1 cellular context compared by ENCODE assay signal in the genomic region with DNA sequence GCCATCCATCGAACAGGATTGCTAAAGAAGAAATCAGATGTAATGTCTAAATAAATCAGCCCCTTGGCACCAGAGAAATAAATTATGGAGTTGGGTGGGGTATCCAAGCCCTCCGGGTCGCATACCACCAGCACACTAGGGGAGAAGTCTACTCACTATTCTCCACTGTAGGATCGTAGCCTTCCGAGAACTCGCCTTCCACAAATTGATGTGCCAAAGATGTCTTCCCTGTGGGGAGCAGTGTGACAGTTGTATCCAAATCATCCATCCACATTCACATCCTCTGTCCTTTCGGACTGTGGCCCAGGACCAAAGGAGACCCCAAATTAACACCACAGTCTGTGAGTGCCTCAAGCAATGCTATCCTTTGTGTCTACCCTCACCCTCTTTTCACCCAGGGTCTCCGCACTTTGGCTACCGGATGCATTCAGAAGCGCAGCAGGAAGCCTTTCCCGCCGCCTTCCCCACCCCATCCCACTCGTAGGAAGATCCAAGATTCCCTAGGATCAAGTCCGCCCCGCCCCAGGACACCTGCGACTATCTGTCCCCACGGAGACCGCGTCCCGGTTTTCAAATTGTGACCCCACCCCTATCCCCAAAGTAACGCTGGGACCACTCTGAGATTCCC.
TF ChIP-seq lines count a peak whose summit lies in the region.

No MANE protein-coding gene starts in this region.

TF ChIP-seq in GM23338, 12 proteins besides CTCF, POLR2A, EP300 and RAD21 (continued from another document):
- TF ChIP-seq, protein P1, sequence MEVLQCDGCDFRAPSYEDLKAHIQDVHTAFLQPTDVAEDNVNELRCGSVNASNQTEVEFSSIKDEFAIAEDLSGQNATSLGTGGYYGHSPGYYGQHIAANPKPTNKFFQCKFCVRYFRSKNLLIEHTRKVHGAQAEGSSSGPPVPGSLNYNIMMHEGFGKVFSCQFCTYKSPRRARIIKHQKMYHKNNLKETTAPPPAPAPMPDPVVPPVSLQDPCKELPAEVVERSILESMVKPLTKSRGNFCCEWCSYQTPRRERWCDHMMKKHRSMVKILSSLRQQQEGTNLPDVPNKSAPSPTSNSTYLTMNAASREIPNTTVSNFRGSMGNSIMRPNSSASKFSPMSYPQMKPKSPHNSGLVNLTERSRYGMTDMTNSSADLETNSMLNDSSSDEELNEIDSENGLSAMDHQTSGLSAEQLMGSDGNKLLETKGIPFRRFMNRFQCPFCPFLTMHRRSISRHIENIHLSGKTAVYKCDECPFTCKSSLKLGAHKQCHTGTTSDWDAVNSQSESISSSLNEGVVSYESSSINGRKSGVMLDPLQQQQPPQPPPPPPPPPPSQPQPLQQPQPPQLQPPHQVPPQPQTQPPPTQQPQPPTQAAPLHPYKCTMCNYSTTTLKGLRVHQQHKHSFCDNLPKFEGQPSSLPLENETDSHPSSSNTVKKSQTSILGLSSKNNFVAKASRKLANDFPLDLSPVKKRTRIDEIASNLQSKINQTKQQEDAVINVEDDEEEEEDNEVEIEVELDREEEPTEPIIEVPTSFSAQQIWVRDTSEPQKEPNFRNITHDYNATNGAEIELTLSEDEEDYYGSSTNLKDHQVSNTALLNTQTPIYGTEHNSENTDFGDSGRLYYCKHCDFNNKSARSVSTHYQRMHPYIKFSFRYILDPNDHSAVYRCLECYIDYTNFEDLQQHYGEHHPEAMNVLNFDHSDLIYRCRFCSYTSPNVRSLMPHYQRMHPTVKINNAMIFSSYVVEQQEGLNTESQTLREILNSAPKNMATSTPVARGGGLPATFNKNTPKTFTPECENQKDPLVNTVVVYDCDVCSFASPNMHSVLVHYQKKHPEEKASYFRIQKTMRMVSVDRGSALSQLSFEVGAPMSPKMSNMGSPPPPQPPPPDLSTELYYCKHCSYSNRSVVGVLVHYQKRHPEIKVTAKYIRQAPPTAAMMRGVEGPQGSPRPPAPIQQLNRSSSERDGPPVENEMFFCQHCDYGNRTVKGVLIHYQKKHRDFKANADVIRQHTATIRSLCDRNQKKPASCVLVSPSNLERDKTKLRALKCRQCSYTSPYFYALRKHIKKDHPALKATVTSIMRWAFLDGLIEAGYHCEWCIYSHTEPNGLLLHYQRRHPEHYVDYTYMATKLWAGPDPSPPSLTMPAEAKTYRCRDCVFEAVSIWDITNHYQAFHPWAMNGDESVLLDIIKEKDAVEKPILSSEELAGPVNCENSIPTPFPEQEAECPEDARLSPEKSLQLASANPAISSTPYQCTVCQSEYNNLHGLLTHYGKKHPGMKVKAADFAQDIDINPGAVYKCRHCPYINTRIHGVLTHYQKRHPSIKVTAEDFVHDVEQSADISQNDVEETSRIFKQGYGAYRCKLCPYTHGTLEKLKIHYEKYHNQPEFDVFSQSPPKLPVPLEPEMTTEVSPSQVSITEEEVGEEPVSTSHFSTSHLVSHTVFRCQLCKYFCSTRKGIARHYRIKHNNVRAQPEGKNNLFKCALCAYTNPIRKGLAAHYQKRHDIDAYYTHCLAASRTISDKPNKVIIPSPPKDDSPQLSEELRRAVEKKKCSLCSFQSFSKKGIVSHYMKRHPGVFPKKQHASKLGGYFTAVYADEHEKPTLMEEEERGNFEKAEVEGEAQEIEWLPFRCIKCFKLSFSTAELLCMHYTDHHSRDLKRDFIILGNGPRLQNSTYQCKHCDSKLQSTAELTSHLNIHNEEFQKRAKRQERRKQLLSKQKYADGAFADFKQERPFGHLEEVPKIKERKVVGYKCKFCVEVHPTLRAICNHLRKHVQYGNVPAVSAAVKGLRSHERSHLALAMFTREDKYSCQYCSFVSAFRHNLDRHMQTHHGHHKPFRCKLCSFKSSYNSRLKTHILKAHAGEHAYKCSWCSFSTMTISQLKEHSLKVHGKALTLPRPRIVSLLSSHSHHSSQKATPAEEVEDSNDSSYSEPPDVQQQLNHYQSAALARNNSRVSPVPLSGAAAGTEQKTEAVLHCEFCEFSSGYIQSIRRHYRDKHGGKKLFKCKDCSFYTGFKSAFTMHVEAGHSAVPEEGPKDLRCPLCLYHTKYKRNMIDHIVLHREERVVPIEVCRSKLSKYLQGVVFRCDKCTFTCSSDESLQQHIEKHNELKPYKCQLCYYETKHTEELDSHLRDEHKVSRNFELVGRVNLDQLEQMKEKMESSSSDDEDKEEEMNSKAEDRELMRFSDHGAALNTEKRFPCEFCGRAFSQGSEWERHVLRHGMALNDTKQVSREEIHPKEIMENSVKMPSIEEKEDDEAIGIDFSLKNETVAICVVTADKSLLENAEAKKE (CRISPR knock-in tag; IDR thresholded peaks at IDR 0.05): no peak
- TF ChIP-seq EZH2phosphoT487 (IDR thresholded peaks at IDR 0.05; ENCODE audit: unreplicated experiment): no peak
